23 cellular contexts compared by ENCODE assay signal in genomic region chr17:50840311-50840851, GRCh38. TPM values are rescaled to one million over a fixed set of nuclear protein-coding genes. Genes with fewer than 3 reads are reported as not detected.
"Had no signal": no experiment of that assay in that cellular context is flagged by ENCODE, and none has a peak within 500 bp of the region (broad histone marks: within the 10 kb centered on the region; RNA-seq: fewer than 3 reads in every experiment).

No MANE protein-coding gene starts in this region.

- H3K4me3 ChIP-seq: mucosa of descending colon, transverse colon had no signal

- H3K9me3 ChIP-seq: mucosa of descending colon, transverse colon had no signal

- FAIRE-seq: urothelium cell line had no signal

- DNase-seq: activated CD4-positive, alpha-beta memory T cell treated with anti-CD3 and anti-CD28 coated beads, Interleukin-2, amount 10 ng/mL, durations not matched to agents 7 days and 5 days; activated CD4-positive, alpha-beta T cell treated with anti-CD3 and anti-CD28 coated beads, Interleukin-2, amount 10 ng/mL, durations not matched to agents 24 days and 14 days; activated CD8-positive, alpha-beta memory T cell treated with anti-CD3 and anti-CD28 coated beads, Interleukin-2, amount 10 ng/mL, durations not matched to agents 7 days and 5 days; dermis blood vessel endothelial cell; effector CD8-positive, alpha-beta T cell; foreskin keratinocyte; left cardiac atrium; mesendoderm; mucosa of descending colon; naive B cell; occipital lobe; stimulated activated CD4-positive, alpha-beta T cell treated with anti-CD3 and anti-CD28 coated beads, Interleukin-2, amount 100 ng/mL, for 48 hours; stimulated activated CD8-positive, alpha-beta memory T cell treated with anti-CD3 and anti-CD28 coated beads, Interleukin-4, amount 100 ng/mL, for 48 hours; stimulated activated naive B cell treated with anti-CD40 and anti-IgM and Interleukin-4, amounts not matched to agents 10 μg/mL and 1 μg/mL and 100 μg/mL, for 72 hours; T1000; transverse colon had no signal

- ATAC-seq: activated CD4-positive, CD25-positive, alpha-beta regulatory T cell treated with anti-CD3 and anti-CD28 coated beads, Interleukin-2, amount 50 U/mL, for 24 hours; activated CD8-positive, alpha-beta memory T cell treated with anti-CD3 and anti-CD28 coated beads, Interleukin-2, amount 10 ng/mL, durations not matched to agents 7 days and 5 days; activated naive CD4-positive, alpha-beta T cell treated with anti-CD3 and anti-CD28 coated beads, Interleukin-2, amount 50 U/mL, for 72 hours; activated T-helper 17 cell treated with anti-CD3 and anti-CD28 coated beads, Interleukin-2, amount 50 U/mL, for 72 hours; foreskin keratinocyte; left cardiac atrium; mucosa of descending colon; stimulated activated naive B cell treated with anti-CD40 and anti-IgM and Interleukin-4, amounts not matched to agents 10 μg/mL and 1 μg/mL and 100 μg/mL, for 72 hours had no signal

- H3K36me3 ChIP-seq: transverse colon had no signal

- H3K27ac ChIP-seq: foreskin keratinocyte, transverse colon had no signal

RNA-seq across cellular contexts. Expression of gene WFIKKN2, which starts 5.0 kb away (rescaled TPM):
- total RNA-seq: activated CD4-positive, alpha-beta memory T cell treated with anti-CD3 and anti-CD28 coated beads, Interleukin-2, amount 10 ng/mL, durations not matched to agents 7 days and 5 days; activated CD4-positive, alpha-beta T cell treated with anti-CD3 and anti-CD28 coated beads, Interleukin-2, amount 10 ng/mL, durations not matched to agents 24 days and 14 days; activated CD8-positive, alpha-beta memory T cell treated with anti-CD3 and anti-CD28 coated beads, Interleukin-2, amount 10 ng/mL, durations not matched to agents 7 days and 5 days; activated naive CD4-positive, alpha-beta T cell treated with anti-CD3 and anti-CD28 coated beads, Interleukin-2, amount 50 U/mL, for 72 hours; activated T-helper 17 cell treated with anti-CD3 and anti-CD28 coated beads, Interleukin-2, amount 50 U/mL, for 72 hours; dermis blood vessel endothelial cell; foreskin keratinocyte; renal cortical epithelial cell; transverse colon had no signal
- polyA plus RNA-seq: aorta, foreskin keratinocyte, neural cell had no signal
